8 cellular contexts compared by ENCODE assay signal in genomic region chr7:149310113-149310836, GRCh38. TPM values are rescaled to one million over a fixed set of nuclear protein-coding genes. Genes with fewer than 3 reads are reported as not detected.
DNase-seq lines count a peak whose midpoint lies in the region; TF ChIP-seq lines count a peak whose summit lies in the region.

No MANE protein-coding gene starts in this region.

- H3K27me3 ChIP-seq in A673 (replicated peaks; ENCODE audit: insufficient read depth, low read depth, low read length, poor library complexity) (no peaks in the 10 kb centered on the region), SJCRH30 (no peaks in the 10 kb centered on the region), esophagus squamous epithelium (no peaks in the 10 kb centered on the region)

- no peaks in the 10 kb centered on the region for H3K4me1 ChIP-seq in A673 (ENCODE audit: insufficient read depth, low read length, poor library complexity, severe bottlenecking)
- H3K4me1 ChIP-seq in SJCRH30 = no peaks in the 10 kb centered on the region
- no peaks in the 10 kb centered on the region for H3K4me1 ChIP-seq in esophagus squamous epithelium

- peaks cover 7% of the 10 kb centered on the region for H3K9me3 Mint-ChIP-seq in activated naive CD4-positive, alpha-beta T cell treated with anti-CD3 and anti-CD28 coated beads, Interleukin-2, amount 10 ng/mL, durations not matched to agents 7 days and 5 days

- WGBS in esophagus squamous epithelium, 2 donors = 80 to 94% methylated on average over 3 of the region's 3 CpGs

- H3K9me3 ChIP-seq in A673 (ENCODE audit: low read depth, low read length, poor library complexity, severe bottlenecking) (no peaks in the 10 kb centered on the region), SJCRH30 (replicated peaks) (no peaks in the 10 kb centered on the region), esophagus squamous epithelium (no peaks in the 10 kb centered on the region)

- H3K36me3 Mint-ChIP-seq in activated naive CD4-positive, alpha-beta T cell treated with anti-CD3 and anti-CD28 coated beads, Interleukin-2, amount 10 ng/mL, durations not matched to agents 7 days and 5 days = no peaks in the 10 kb centered on the region

- TSS peak; percentile 83 for BruUV-seq in A673 (replicated peaks; lab: Mats Ljungman, UMichigan)

- peak; percentile 63 for TF ChIP-seq CTCF in A673 (conservative IDR thresholded peaks at IDR 0.05; ENCODE audit: low read depth, low read length)
- TF ChIP-seq CTCF in GM12873 (IDR thresholded peaks at IDR 0.05; ENCODE audit: insufficient read depth, low read depth, low read length, missing control alignments) = peak; percentile 64
- TF ChIP-seq CTCF in esophagus squamous epithelium (IDR thresholded peaks at IDR 0.05) = peak; percentile 20 to 60 (median 42)

- H3K4me1 Mint-ChIP-seq in activated naive CD4-positive, alpha-beta T cell treated with anti-CD3 and anti-CD28 coated beads, Interleukin-2, amount 10 ng/mL, durations not matched to agents 7 days and 5 days = no peaks in the 10 kb centered on the region

- CTCF ChIA-PET in A673 (lab: Charles Lee) = interaction anchor here (0.5 to 1.2 kb wide), 4 partner anchors 25 to 830 kb away, joined by 3 read pairs; no protein-coding TSS in a partner anchor
- CTCF ChIA-PET in activated naive CD4-positive, alpha-beta T cell treated with anti-CD3 and anti-CD28 coated beads, Interleukin-2, amount 10 ng/mL, durations not matched to agents 7 days and 5 days (lab: Charles Lee) = interaction anchor here (0.7 to 2.1 kb wide), 7 partner anchors 9 to 314 kb away, joined by 3 to 6 read pairs (median 4); no protein-coding TSS in a partner anchor

- H3K27me3 Mint-ChIP-seq in activated naive CD4-positive, alpha-beta T cell treated with anti-CD3 and anti-CD28 coated beads, Interleukin-2, amount 10 ng/mL, durations not matched to agents 7 days and 5 days = peaks cover 21% of the 10 kb centered on the region

- DNase-seq in A673 (ENCODE audit: low spot score) (peak; percentile 72), HuH-7.5 (ENCODE audit: low spot score) (peak; percentile 41), SJCRH30 (peak; percentile 22 to 66), esophagus squamous epithelium (lab: John Stamatoyannopoulos, UW) (no peak), non-pigmented ciliary epithelial cell (ENCODE audit: low read depth) (peak; percentile 63)
- DNase-seq in effector CD4-positive, alpha-beta T cell = no peak
- no peak for DNase-seq in activated naive CD4-positive, alpha-beta T cell treated with anti-CD3 and anti-CD28 coated beads, Interleukin-2, amount 10 ng/mL, durations not matched to agents 7 days and 5 days

- no peak overlapping the region for H3K27ac Mint-ChIP-seq in activated naive CD4-positive, alpha-beta T cell treated with anti-CD3 and anti-CD28 coated beads, Interleukin-2, amount 10 ng/mL, durations not matched to agents 7 days and 5 days

- TF ChIP-seq POLR2A in esophagus squamous epithelium (IDR thresholded peaks at IDR 0.05) = no peak

- no peak overlapping the region for H3K27ac ChIP-seq in A673 (ENCODE audit: low read depth, low read length, poor library complexity, severe bottlenecking)
- H3K27ac ChIP-seq in SJCRH30 = no peak overlapping the region
- H3K27ac ChIP-seq in esophagus squamous epithelium = no peak overlapping the region

- intact Hi-C loops in A673 (cut with micrococcal nuclease; ENCODE audit: unreplicated experiment) = no loop called here
- intact Hi-C loops in esophagus squamous epithelium (cut with DNase I) = no loop called here

- H3K4me3 Mint-ChIP-seq in activated naive CD4-positive, alpha-beta T cell treated with anti-CD3 and anti-CD28 coated beads, Interleukin-2, amount 10 ng/mL, durations not matched to agents 7 days and 5 days = no peak overlapping the region

- POLR2A ChIA-PET in A673 (lab: Charles Lee; ENCODE audit: low non-redundant PET) = no interaction called here

- H3K4me3 ChIP-seq in A673 (ENCODE audit: low read depth, low read length, poor library complexity, severe bottlenecking) = no peak overlapping the region
- H3K4me3 ChIP-seq in SJCRH30 = no peak overlapping the region
- H3K4me3 ChIP-seq in esophagus squamous epithelium = no peak overlapping the region

- H3K36me3 ChIP-seq in A673 (ENCODE audit: insufficient read depth, low read length, poor library complexity, severe bottlenecking) (no peaks in the 10 kb centered on the region), SJCRH30 (no peaks in the 10 kb centered on the region), esophagus squamous epithelium (no peaks in the 10 kb centered on the region)

RNA-seq across cellular contexts. Expression of gene ZNF783, which starts 48.3 kb away (rescaled TPM):
- total RNA-seq in A673 (2021) (10.8 and 11.3 TPM in 2 replicates), esophagus squamous epithelium (10 to 100 TPM in 1 of 4 donors, 1 to 10 TPM in 3; 3.1 to 15.6 (median 4.8) TPM)
- total RNA-seq in SJCRH30 (2014; rRNA removed; shearing (Covaris generic)) = 10.8 and 11.9 TPM in 2 replicates

Comparison
In these comparisons a context has a peak if more than half of its experiments do, and no peak if none do; other contexts are left out.
1. DNase-seq: peak in A673 (single experiment), HuH-7.5 (single experiment), SJCRH30 (2 of 2) and non-pigmented ciliary epithelial cell (single experiment); none in esophagus squamous epithelium (single experiment), effector CD4-positive, alpha-beta T cell (single experiment) and activated naive CD4-positive, alpha-beta T cell treated with anti-CD3 and anti-CD28 coated beads, Interleukin-2, amount 10 ng/mL, durations not matched to agents 7 days and 5 days (single experiment).
2. Peak in every context shown above with its lines, with median percentiles within 50 percentile points of each other: CTCF ChIP-seq.